Comparison of ENCODE assay signal across 13 cellular contexts in genomic region chr5:168085321-168086040, GRCh38.
DNase-seq lines count a peak whose midpoint lies in the region; ATAC-seq and TF ChIP-seq lines count a peak whose summit lies in the region.
"Had no signal": no experiment of that assay in that cellular context is flagged by ENCODE, and none has a peak within 500 bp of the region (broad histone marks: within the 10 kb centered on the region; RNA-seq: fewer than 3 reads in every experiment).

No MANE protein-coding gene starts in this region.

- CTCF ChIA-PET in Panc1 (lab: Charles Lee), result no interaction called here
- CTCF ChIA-PET in activated CD4-positive, alpha-beta T cell treated with anti-CD3 and anti-CD28 coated beads for 36 hours (lab: Charles Lee), result no interaction called here

- no peaks in the 10 kb centered on the region for H3K36me3 Mint-ChIP-seq in activated CD4-positive, alpha-beta T cell treated with anti-CD3 and anti-CD28 coated beads for 36 hours (ENCODE audit: low read depth)
- H3K36me3 Mint-ChIP-seq: CD4-positive, CD25-positive, alpha-beta regulatory T cell; stimulated activated memory B cell treated with anti-CD40 and anti-IgM and Interleukin-4, amounts not matched to agents 10 μg/mL and 1 μg/mL and 100 μg/mL, for 72 hours had no signal

- H4K91ac ChIP-seq in trophoblast cell (ENCODE audit: low read depth, low read length), result no peak overlapping the region

- no peak for TF ChIP-seq CTCF in Panc1 (IDR thresholded peaks at IDR 0.05)

- no peak overlapping the region for H2BK12ac ChIP-seq in trophoblast cell (ENCODE audit: low read length)

- H3K9me3 Mint-ChIP-seq in activated CD4-positive, alpha-beta T cell treated with anti-CD3 and anti-CD28 coated beads for 36 hours (ENCODE audit: low read depth), result no peaks in the 10 kb centered on the region
- H3K9me3 Mint-ChIP-seq: dendritic cell treated with granulocyte-macrophage colony-stimulating factor and Interleukin-4, amounts not matched to agents 40 ng/mL and 50 ng/mL, for 4 days had no signal

- H3K14ac ChIP-seq in trophoblast cell (ENCODE audit: low read length), result no peak overlapping the region

- no peak overlapping the region for H3K23ac ChIP-seq in trophoblast cell (ENCODE audit: low read length)

- H3K4me3 ChIP-seq in Panc1 (ENCODE audit: low read depth in 2 of 2, low read length in 2 of 2) (no peak overlapping the region), trophoblast cell (ENCODE audit: low read depth, low read length) (no peak overlapping the region)

- in situ Hi-C loops in Panc1 (cut with HindIII; ENCODE audit: low pct_unique_long_range_greater_than_20kb, low sequenced_read_pairs), result no loop called here

- POLR2A ChIA-PET in Panc1 (lab: Charles Lee), result interaction anchor here (0.5 kb wide), 1 partner anchor 455 kb away, joined by 4 read pairs; no protein-coding TSS in a partner anchor
- POLR2A ChIA-PET in activated CD4-positive, alpha-beta T cell treated with anti-CD3 and anti-CD28 coated beads for 36 hours (lab: Charles Lee), result no interaction called here

- H3K4me1 ChIP-seq in Panc1 (ENCODE audit: control insufficient read depth, insufficient read depth, low read length), result no peaks in the 10 kb centered on the region; the same call in 1 of the 2 replicates
- H3K4me1 ChIP-seq in trophoblast cell (ENCODE audit: control insufficient read depth in 1 of 2, insufficient read depth in 2 of 2, low read length in 2 of 2), result no peaks in the 10 kb centered on the region

- WGBS in trophoblast cell (ENCODE audit: extremely low coverage, insufficient coverage, insufficient read length), result no CpG with 5 or more reads among the region's 9 CpGs

- 0 out of 2 replicates have a peak, but pooled peaks cover 4% of the 10 kb centered on the region for H3K27me3 ChIP-seq in Panc1 (ENCODE audit: control insufficient read depth, insufficient read depth, low read length)
- H3K27me3 ChIP-seq in trophoblast cell (ENCODE audit: insufficient read depth, low read length), result no peaks in the 10 kb centered on the region

- DNase-seq in GM03348 (ENCODE audit: low spot score), result peak; percentile 61
- no peak for DNase-seq in Panc1 (ENCODE audit: low read depth, low spot score)
- DNase-seq in glomerular visceral epithelial cell (ENCODE audit: extremely low spot score), result peak; percentile 46
- DNase-seq in sciatic nerve (ENCODE audit: low spot score), result no peak
- DNase-seq in trophoblast cell, result no peak
- DNase-seq in SHP77 (lab: John Stamatoyannopoulos, UW), result no peak
- DNase-seq in activated CD4-positive, alpha-beta T cell treated with anti-CD3 and anti-CD28 coated beads for 36 hours, result no peak
- DNase-seq: activated T-cell treated with anti-CD3 and anti-CD28 coated beads, Interleukin-2, amount 50 U/mL, for 24 hours; CD4-positive, CD25-positive, alpha-beta regulatory T cell; stimulated activated CD4-positive, alpha-beta T cell treated with anti-CD3 and anti-CD28 coated beads, Interleukin-4, amount 100 ng/mL, for 4 hours; T-helper 1 cell had no signal

- intact Hi-C loops in Panc1 (cut with micrococcal nuclease; ENCODE audit: unreplicated experiment), result no loop called here
- intact Hi-C loops in sciatic nerve (cut with DNase I), result loop anchor here (5.0 kb wide), 1 partner anchor 1722 kb away; no protein-coding TSS in a partner anchor
- intact Hi-C loops in activated CD4-positive, alpha-beta T cell treated with anti-CD3 and anti-CD28 coated beads for 36 hours (cut with DNase I, micrococcal nuclease), result no loop called here

- H3K4me3 Mint-ChIP-seq in activated CD4-positive, alpha-beta T cell treated with anti-CD3 and anti-CD28 coated beads for 36 hours, result no peak overlapping the region
- H3K4me3 Mint-ChIP-seq: activated T-cell treated with anti-CD3 and anti-CD28 coated beads, Interleukin-2, amount 50 U/mL, for 24 hours; CD4-positive, CD25-positive, alpha-beta regulatory T cell; dendritic cell treated with granulocyte-macrophage colony-stimulating factor and Interleukin-4, amounts not matched to agents 40 ng/mL and 50 ng/mL, for 4 days; stimulated activated memory B cell treated with anti-CD40 and anti-IgM and Interleukin-4, amounts not matched to agents 10 μg/mL and 1 μg/mL and 100 μg/mL, for 72 hours had no signal

- H4K8ac ChIP-seq in trophoblast cell (ENCODE audit: low read depth, low read length), result no peak overlapping the region

- H4K12ac ChIP-seq in trophoblast cell (ENCODE audit: low read depth, low read length), result no peak overlapping the region

- no peak overlapping the region for H2AK5ac ChIP-seq in trophoblast cell (ENCODE audit: low read length)

- H3K27ac Mint-ChIP-seq in activated CD4-positive, alpha-beta T cell treated with anti-CD3 and anti-CD28 coated beads for 36 hours, result no peak overlapping the region
- H3K27ac Mint-ChIP-seq: activated T-cell treated with anti-CD3 and anti-CD28 coated beads, Interleukin-2, amount 50 U/mL, for 24 hours; CD4-positive, CD25-positive, alpha-beta regulatory T cell; dendritic cell treated with granulocyte-macrophage colony-stimulating factor and Interleukin-4, amounts not matched to agents 40 ng/mL and 50 ng/mL, for 4 days; stimulated activated memory B cell treated with anti-CD40 and anti-IgM and Interleukin-4, amounts not matched to agents 10 μg/mL and 1 μg/mL and 100 μg/mL, for 72 hours had no signal

- no peak overlapping the region for H2BK5ac ChIP-seq in trophoblast cell (ENCODE audit: low read depth, low read length, poor library complexity)

- no peak overlapping the region for H3K4me2 ChIP-seq in trophoblast cell (ENCODE audit: low read length)

- peak; percentile 48; the same call in 1 of the 2 replicates for ATAC-seq in Panc1
- peak; percentile 46 for ATAC-seq in sciatic nerve
- ATAC-seq in activated CD4-positive, alpha-beta T cell treated with anti-CD3 and anti-CD28 coated beads for 36 hours, result no peak
- ATAC-seq: stimulated activated memory B cell treated with anti-CD40 and anti-IgM and Interleukin-4, amounts not matched to agents 10 μg/mL and 1 μg/mL and 100 μg/mL, for 72 hours had no signal

- H3K36me3 ChIP-seq in Panc1 (ENCODE audit: control insufficient read depth, insufficient read depth, low read length), result no peaks in the 10 kb centered on the region
- H3K36me3 ChIP-seq in trophoblast cell (ENCODE audit: control insufficient read depth in 1 of 2, insufficient read depth in 2 of 2, low read length in 2 of 2), result no peaks in the 10 kb centered on the region

- H3K4ac ChIP-seq in trophoblast cell (ENCODE audit: low read depth, low read length), result no peak overlapping the region

- H3K27me3 Mint-ChIP-seq in activated CD4-positive, alpha-beta T cell treated with anti-CD3 and anti-CD28 coated beads for 36 hours, result peaks cover 4% of the 10 kb centered on the region

- H3K9ac ChIP-seq in trophoblast cell (ENCODE audit: low read length), result no peak overlapping the region

- BruUV-seq in Panc1 (replicated peaks; lab: Mats Ljungman, UMichigan), result no TSS peak

- H3K79me2 ChIP-seq in trophoblast cell (ENCODE audit: control insufficient read depth, insufficient read depth, low read length, poor library complexity), result no peaks in the 10 kb centered on the region

- H3K79me1 ChIP-seq in trophoblast cell (ENCODE audit: low read length), result no peaks in the 10 kb centered on the region

- H3K18ac ChIP-seq in trophoblast cell (ENCODE audit: low read length), result no peak overlapping the region

- no peak overlapping the region for H3K27ac ChIP-seq in Panc1 (ENCODE audit: low read length)
- H3K27ac ChIP-seq in trophoblast cell (ENCODE audit: low read depth, low read length), result no peak overlapping the region

- H3K4me1 Mint-ChIP-seq in activated CD4-positive, alpha-beta T cell treated with anti-CD3 and anti-CD28 coated beads for 36 hours, result no peaks in the 10 kb centered on the region
- H3K4me1 Mint-ChIP-seq: CD4-positive, CD25-positive, alpha-beta regulatory T cell; stimulated activated memory B cell treated with anti-CD40 and anti-IgM and Interleukin-4, amounts not matched to agents 10 μg/mL and 1 μg/mL and 100 μg/mL, for 72 hours had no signal

- H3K9me3 ChIP-seq in Panc1 (ENCODE audit: control insufficient read depth, insufficient read depth, low read depth, low read length) (no peaks in the 10 kb centered on the region), trophoblast cell (ENCODE audit: insufficient read depth, low read depth, low read length) (peaks cover 4% of the 10 kb centered on the region)

- H2BK120ac ChIP-seq in trophoblast cell (ENCODE audit: insufficient read depth, low read length, poor library complexity), result no peak overlapping the region

- no peak overlapping the region for H2AFZ ChIP-seq in trophoblast cell (ENCODE audit: insufficient read depth, low read length, poor library complexity)

Comparison
In these comparisons a context has a peak if more than half of its experiments do, and no peak if none do; other contexts are left out.
1. DNase-seq: peak in GM03348 (single experiment) and glomerular visceral epithelial cell (single experiment); none in Panc1 (single experiment), sciatic nerve (single experiment), trophoblast cell (0 of 2), SHP77 (0 of 2) and activated CD4-positive, alpha-beta T cell treated with anti-CD3 and anti-CD28 coated beads for 36 hours (single experiment).